ENCODE assay signal across 24 cellular contexts in genomic region chr6:161586866-161587265, GRCh38.
"Had no signal": no experiment of that assay in that cellular context is flagged by ENCODE, and none has a peak within 500 bp of the region (broad histone marks: within the 10 kb centered on the region; RNA-seq: fewer than 3 reads in every experiment).

No MANE protein-coding gene starts in this region.

- H3K27me3 ChIP-seq: esophagus muscularis mucosa, gastrocnemius medialis, neural progenitor cell, pancreas, stomach, transverse colon had no signal

- H3K9me3 ChIP-seq: esophagus muscularis mucosa, gastrocnemius medialis, left ventricle myocardium inferior, lower lobe of right lung, pancreas, stomach, thoracic aorta, transverse colon had no signal

- H3K4me3 ChIP-seq: esophagus muscularis mucosa, gastrocnemius medialis, left ventricle myocardium inferior, lower lobe of right lung, neural progenitor cell, pancreas, stomach, thoracic aorta, transverse colon had no signal

- H3K9me3 Mint-ChIP-seq: immature natural killer cell, memory B cell, mesothelial cell of epicardium, natural killer cell, neural progenitor cell had no signal

- H3K36me3 ChIP-seq: esophagus muscularis mucosa, gastrocnemius medialis, left ventricle myocardium inferior, lower lobe of right lung, neural progenitor cell, pancreas, stomach, thoracic aorta, transverse colon had no signal

- H3K4me1 Mint-ChIP-seq: immature natural killer cell, memory B cell, mesothelial cell of epicardium had no signal

- FAIRE-seq: keratinocyte, pancreas, small intestine had no signal

- H3K36me3 Mint-ChIP-seq: immature natural killer cell, memory B cell, mesothelial cell of epicardium, natural killer cell, neural progenitor cell had no signal

- H3K4me1 ChIP-seq: gastrocnemius medialis, left ventricle myocardium inferior, lower lobe of right lung, neural progenitor cell, pancreas, stomach, transverse colon had no signal

- H3K4me3 Mint-ChIP-seq: dendritic cell treated with granulocyte-macrophage colony-stimulating factor and Interleukin-4, amounts not matched to agents 40 ng/mL and 50 ng/mL, for 4 days; effector memory CD8-positive, alpha-beta T cell; immature natural killer cell; memory B cell; mesothelial cell of epicardium; natural killer cell; neural progenitor cell had no signal

- H3K27ac ChIP-seq: epithelial cell of prostate, esophagus muscularis mucosa, gastrocnemius medialis, left ventricle myocardium inferior, lower lobe of right lung, neural progenitor cell, pancreas, stomach, thoracic aorta, transverse colon had no signal

- H3K27ac Mint-ChIP-seq: dendritic cell treated with granulocyte-macrophage colony-stimulating factor and Interleukin-4, amounts not matched to agents 40 ng/mL and 50 ng/mL, for 4 days; effector memory CD8-positive, alpha-beta T cell; immature natural killer cell; memory B cell; mesothelial cell of epicardium; natural killer cell; neural progenitor cell; progenitor cell of endocrine pancreas had no signal

- DNase-seq: effector memory CD8-positive, alpha-beta T cell; gastrocnemius medialis; immature natural killer cell; left ventricle myocardium inferior; lower lobe of right lung; natural killer cell; nucleus accumbens; pancreas; right cardiac atrium; small intestine; stimulated activated CD4-positive, alpha-beta T cell treated with anti-CD3 and anti-CD28 coated beads, Interleukin-12 subunit alpha, Interleukin-12 subunit beta, amount 100 ng/mL, for 4 hours; stimulated activated naive CD4-positive, alpha-beta T cell; stomach; substantia nigra; transverse colon had no signal

- H3K27me3 Mint-ChIP-seq: dendritic cell treated with granulocyte-macrophage colony-stimulating factor and Interleukin-4, amounts not matched to agents 40 ng/mL and 50 ng/mL, for 4 days; effector memory CD8-positive, alpha-beta T cell; memory B cell had no signal
